Comparison of ENCODE assay signal across 1 cellular context in genomic region chr1:8239306-8240023, GRCh38.
TF ChIP-seq lines count a peak whose summit lies in the region.

No MANE protein-coding gene starts in this region.

TF ChIP-seq in HepG2, 621 proteins besides CTCF, POLR2A, EP300 and RAD21 (continued from another document and continues in another):
- TF ChIP-seq NR2F6 (IDR thresholded peaks at IDR 0.05) = peak; percentile 46; the same call in 1 of the 2 replicates
- TF ChIP-seq NR2F6 (CRISPR knock-in tag; IDR thresholded peaks at IDR 0.05) = no peak; the same call in 1 of the 2 replicates
- no peak for TF ChIP-seq ZBTB3 (CRISPR knock-in tag; IDR thresholded peaks at IDR 0.05; ENCODE audit: borderline replicate concordance, low read depth)
- TF ChIP-seq ZNF30 (CRISPR knock-in tag; IDR thresholded peaks at IDR 0.05) = no peak
- no peak for TF ChIP-seq ELF4 (CRISPR knock-in tag; IDR thresholded peaks at IDR 0.05; ENCODE audit: borderline replicate concordance)
- no peak for TF ChIP-seq NFATC3 (CRISPR knock-in tag; IDR thresholded peaks at IDR 0.05)
- no peak for TF ChIP-seq ZBTB34 (CRISPR knock-in tag; IDR thresholded peaks at IDR 0.05)
- no peak for TF ChIP-seq SKI (IDR thresholded peaks at IDR 0.05; ENCODE audit: partially characterized antibody)
- no peak for TF ChIP-seq MTF1 (CRISPR knock-in tag; IDR thresholded peaks at IDR 0.05)
- no peak for TF ChIP-seq MXD1 (CRISPR knock-in tag; IDR thresholded peaks at IDR 0.05)
- no peak for TF ChIP-seq HOMEZ (CRISPR knock-in tag; IDR thresholded peaks at IDR 0.05; ENCODE audit: low read depth)
- TF ChIP-seq TBP (CRISPR knock-in tag; IDR thresholded peaks at IDR 0.05) = no peak
- peak in 1 of 2 experiments; percentile 46; a peak in 2 of 4 replicates for TF ChIP-seq HMGXB4 (CRISPR knock-in tag; IDR thresholded peaks at IDR 0.05; ENCODE audit: borderline replicate concordance in 1 of 2, low read depth in 1 of 2)
- TF ChIP-seq ZNF569 (CRISPR knock-in tag; IDR thresholded peaks at IDR 0.05; ENCODE audit: borderline replicate concordance) = peak; percentile 50; the same call in 1 of the 2 replicates
- TF ChIP-seq ZNF605 (CRISPR knock-in tag; IDR thresholded peaks at IDR 0.05) = peak; percentile 47
- TF ChIP-seq ZNF850 (CRISPR knock-in tag; conservative IDR thresholded peaks at IDR 0.05) = no peak
- 0 out of 2 replicates have a peak, but pooled peaks have one; percentile 6 for TF ChIP-seq HNF1A (IDR thresholded peaks at IDR 0.05; ENCODE audit: low read depth)
- no peak; the same call in 1 of the 2 replicates for TF ChIP-seq HNF1A (CRISPR knock-in tag; IDR thresholded peaks at IDR 0.05; ENCODE audit: borderline replicate concordance)
- no peak for TF ChIP-seq ZBTB21 (CRISPR knock-in tag; IDR thresholded peaks at IDR 0.05)
- TF ChIP-seq ZNF441 (CRISPR knock-in tag; IDR thresholded peaks at IDR 0.05; ENCODE audit: borderline replicate concordance) = peak; percentile 8; the same call in 1 of the 2 replicates
- TF ChIP-seq KLF11 (CRISPR knock-in tag; IDR thresholded peaks at IDR 0.05) = no peak
- peak; percentile 68 for TF ChIP-seq HDAC1 (CRISPR knock-in tag; IDR thresholded peaks at IDR 0.05)
- TF ChIP-seq CREM (IDR thresholded peaks at IDR 0.05) = 0 out of 2 replicates have a peak, but pooled peaks have one; percentile 22
- no peak for TF ChIP-seq CREM (CRISPR knock-in tag; IDR thresholded peaks at IDR 0.05)
- TF ChIP-seq ZNF777 (CRISPR knock-in tag; IDR thresholded peaks at IDR 0.05) = no peak
- no peak for TF ChIP-seq AHR (CRISPR knock-in tag; IDR thresholded peaks at IDR 0.05)
- peak; percentile 28; the same call in 1 of the 2 replicates for TF ChIP-seq ZNF609 (CRISPR knock-in tag; IDR thresholded peaks at IDR 0.05; ENCODE audit: borderline replicate concordance)
- peak; percentile 70 for TF ChIP-seq ZSCAN31 (CRISPR knock-in tag; IDR thresholded peaks at IDR 0.05; ENCODE audit: low read depth)
- TF ChIP-seq ZNF468 (CRISPR knock-in tag; IDR thresholded peaks at IDR 0.05) = no peak
- TF ChIP-seq ETV6 (CRISPR knock-in tag; conservative IDR thresholded peaks at IDR 0.05) = no peak
- no peak for TF ChIP-seq ZFP41 (CRISPR knock-in tag; IDR thresholded peaks at IDR 0.05; ENCODE audit: borderline replicate concordance)
- TF ChIP-seq, protein P1, sequence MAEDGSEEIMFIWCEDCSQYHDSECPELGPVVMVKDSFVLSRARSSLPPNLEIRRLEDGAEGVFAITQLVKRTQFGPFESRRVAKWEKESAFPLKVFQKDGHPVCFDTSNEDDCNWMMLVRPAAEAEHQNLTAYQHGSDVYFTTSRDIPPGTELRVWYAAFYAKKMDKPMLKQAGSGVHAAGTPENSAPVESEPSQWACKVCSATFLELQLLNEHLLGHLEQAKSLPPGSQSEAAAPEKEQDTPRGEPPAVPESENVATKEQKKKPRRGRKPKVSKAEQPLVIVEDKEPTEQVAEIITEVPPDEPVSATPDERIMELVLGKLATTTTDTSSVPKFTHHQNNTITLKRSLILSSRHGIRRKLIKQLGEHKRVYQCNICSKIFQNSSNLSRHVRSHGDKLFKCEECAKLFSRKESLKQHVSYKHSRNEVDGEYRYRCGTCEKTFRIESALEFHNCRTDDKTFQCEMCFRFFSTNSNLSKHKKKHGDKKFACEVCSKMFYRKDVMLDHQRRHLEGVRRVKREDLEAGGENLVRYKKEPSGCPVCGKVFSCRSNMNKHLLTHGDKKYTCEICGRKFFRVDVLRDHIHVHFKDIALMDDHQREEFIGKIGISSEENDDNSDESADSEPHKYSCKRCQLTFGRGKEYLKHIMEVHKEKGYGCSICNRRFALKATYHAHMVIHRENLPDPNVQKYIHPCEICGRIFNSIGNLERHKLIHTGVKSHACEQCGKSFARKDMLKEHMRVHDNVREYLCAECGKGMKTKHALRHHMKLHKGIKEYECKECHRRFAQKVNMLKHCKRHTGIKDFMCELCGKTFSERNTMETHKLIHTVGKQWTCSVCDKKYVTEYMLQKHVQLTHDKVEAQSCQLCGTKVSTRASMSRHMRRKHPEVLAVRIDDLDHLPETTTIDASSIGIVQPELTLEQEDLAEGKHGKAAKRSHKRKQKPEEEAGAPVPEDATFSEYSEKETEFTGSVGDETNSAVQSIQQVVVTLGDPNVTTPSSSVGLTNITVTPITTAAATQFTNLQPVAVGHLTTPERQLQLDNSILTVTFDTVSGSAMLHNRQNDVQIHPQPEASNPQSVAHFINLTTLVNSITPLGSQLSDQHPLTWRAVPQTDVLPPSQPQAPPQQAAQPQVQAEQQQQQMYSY (CRISPR knock-in tag; IDR thresholded peaks at IDR 0.05) = no peak
- peak; percentile 29; the same call in 1 of the 2 replicates for TF ChIP-seq TARDBP (CRISPR knock-in tag; IDR thresholded peaks at IDR 0.05)
- peak; percentile 27; the same call in 1 of the 2 replicates for TF ChIP-seq ZFP90 (CRISPR knock-in tag; IDR thresholded peaks at IDR 0.05; ENCODE audit: borderline replicate concordance)
- TF ChIP-seq, protein P2, sequence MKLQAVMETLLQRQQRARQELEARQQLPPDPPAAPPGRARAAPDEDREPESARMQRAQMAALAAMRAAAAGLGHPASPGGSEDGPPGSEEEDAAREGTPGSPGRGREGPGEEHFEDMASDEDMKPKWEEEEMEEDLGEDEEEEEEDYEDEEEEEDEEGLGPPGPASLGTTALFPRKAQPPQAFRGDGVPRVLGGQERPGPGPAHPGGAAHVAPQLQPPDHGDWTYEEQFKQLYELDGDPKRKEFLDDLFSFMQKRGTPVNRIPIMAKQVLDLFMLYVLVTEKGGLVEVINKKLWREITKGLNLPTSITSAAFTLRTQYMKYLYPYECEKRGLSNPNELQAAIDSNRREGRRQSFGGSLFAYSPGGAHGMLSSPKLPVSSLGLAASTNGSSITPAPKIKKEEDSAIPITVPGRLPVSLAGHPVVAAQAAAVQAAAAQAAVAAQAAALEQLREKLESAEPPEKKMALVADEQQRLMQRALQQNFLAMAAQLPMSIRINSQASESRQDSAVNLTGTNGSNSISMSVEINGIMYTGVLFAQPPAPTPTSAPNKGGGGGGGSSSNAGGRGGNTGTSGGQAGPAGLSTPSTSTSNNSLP (IDR thresholded peaks at IDR 0.05; ENCODE audit: low read depth, low read length) = no peak
- TF ChIP-seq XBP1 (CRISPR knock-in tag; IDR thresholded peaks at IDR 0.05) = no peak
- TF ChIP-seq NCOA2 (CRISPR knock-in tag; IDR thresholded peaks at IDR 0.05) = peak; percentile 6; the same call in 1 of the 2 replicates
- TF ChIP-seq ZNF580 (CRISPR knock-in tag; IDR thresholded peaks at IDR 0.05; ENCODE audit: borderline replicate concordance, low read depth) = no peak
- no peak for TF ChIP-seq ZNF883 (CRISPR knock-in tag; IDR thresholded peaks at IDR 0.05; ENCODE audit: not compliant biosample characterization)
- no peak for TF ChIP-seq REL (CRISPR knock-in tag; conservative IDR thresholded peaks at IDR 0.05)
- no peak for TF ChIP-seq ZFAT (CRISPR knock-in tag; conservative IDR thresholded peaks at IDR 0.05)
- no peak for TF ChIP-seq ZNF776 (CRISPR knock-in tag; IDR thresholded peaks at IDR 0.05)
